Comparison of ENCODE assay signal across 18 cellular contexts in genomic region chr13:66171821-66172220, GRCh38.
DNase-seq lines count a peak whose midpoint lies in the region; ATAC-seq and TF ChIP-seq lines count a peak whose summit lies in the region.
"Had no signal": no experiment of that assay in that cellular context is flagged by ENCODE, and none has a peak within 500 bp of the region (broad histone marks: within the 10 kb centered on the region; RNA-seq: fewer than 3 reads in every experiment).

No MANE protein-coding gene starts in this region.

- H3K4me2 ChIP-seq in Karpas-422 (ENCODE audit: low read depth, low read length, poor library complexity, severe bottlenecking) = no peak overlapping the region
- H3K4me2 ChIP-seq: BLaER1 treated with 17β-estradiol and CSF1 and Interleukin-3, amounts not matched to agents 10 nM and 100 nM had no signal

- no peak for TF ChIP-seq CTCF in nephron progenitor cell (IDR thresholded peaks at IDR 0.05)

- H3K9me3 ChIP-seq in Karpas-422 (ENCODE audit: low read length) (peaks cover 3% of the 10 kb centered on the region; the same call in 1 of the 2 replicates), aorta (ENCODE audit: control insufficient read depth, low read length) (no peaks in the 10 kb centered on the region)
- H3K9me3 ChIP-seq: BLaER1 treated with 17β-estradiol and CSF1 and Interleukin-3, amounts not matched to agents 10 nM and 100 nM had no signal

- peak; percentile 18 for DNase-seq in NCI-H1092 treated with DMSO at 0.1 percent for 48 hours (lab: John Stamatoyannopoulos, UW)
- no peak for DNase-seq in NCI-H1092 (lab: John Stamatoyannopoulos, UW)
- DNase-seq in Karpas-422 = no peak
- DNase-seq in NCI-H446 treated with DMSO at 0.1 percent for 48 hours (lab: John Stamatoyannopoulos, UW) = peak; percentile 36
- DNase-seq in nephron progenitor cell = no peak
- no peak for DNase-seq in GM03348 (ENCODE audit: low spot score)
- DNase-seq in aorta = no peak
- DNase-seq in NCI-H526 treated with DMSO at 0.1 percent for 48 hours (lab: John Stamatoyannopoulos, UW) = no peak
- DNase-seq: CD4-positive, alpha-beta memory T cell; GOT3; HCEC 1CT; KG1; NCI-H1436; NCI-H2029 treated with DMSO at 0.1 percent for 48 hours; NCI-H748 treated with DMSO at 0.1 percent for 48 hours; Right ventricle myocardium superior had no signal

- H2AFZ ChIP-seq in Karpas-422 (ENCODE audit: low read length) = peak overlapping the region; percentile 57; the same call in 1 of the 2 replicates

- H3K27me3 ChIP-seq in Karpas-422 (ENCODE audit: low read length) (no peaks in the 10 kb centered on the region), aorta (ENCODE audit: control insufficient read depth in 1 of 2, insufficient read depth in 2 of 2, low read length in 1 of 2) (no peaks in the 10 kb centered on the region)
- H3K27me3 ChIP-seq: BLaER1 treated with 17β-estradiol and CSF1 and Interleukin-3, amounts not matched to agents 10 nM and 100 nM had no signal

- no peak overlapping the region for H3K9ac ChIP-seq in Karpas-422 (ENCODE audit: low read length)
- H3K9ac ChIP-seq: BLaER1 treated with 17β-estradiol and CSF1 and Interleukin-3, amounts not matched to agents 10 nM and 100 nM had no signal

- H3K36me3 ChIP-seq in Karpas-422 (ENCODE audit: insufficient read depth, low read length) (no peaks in the 10 kb centered on the region), aorta (ENCODE audit: control insufficient read depth in 1 of 2, insufficient read depth in 2 of 2, low read length in 1 of 2) (no peaks in the 10 kb centered on the region)
- H3K36me3 ChIP-seq: BLaER1 treated with 17β-estradiol and CSF1 and Interleukin-3, amounts not matched to agents 10 nM and 100 nM had no signal

- no peak for ATAC-seq in aorta (ENCODE audit: low FRiP score)

- no peaks in the 10 kb centered on the region for H3K79me2 ChIP-seq in Karpas-422 (ENCODE audit: low read length)

- H3K27ac Mint-ChIP-seq in nephron progenitor cell = peak overlapping the region; percentile 1
- H3K27ac Mint-ChIP-seq: CD4-positive, alpha-beta memory T cell had no signal

- H3K9me2 ChIP-seq in Karpas-422 (replicated peaks; ENCODE audit: insufficient read depth, low read length) = no peaks in the 10 kb centered on the region

- no peaks in the 10 kb centered on the region for H4K20me1 ChIP-seq in Karpas-422 (ENCODE audit: insufficient read depth, low read depth, low read length)
- H4K20me1 ChIP-seq: BLaER1 treated with 17β-estradiol and CSF1 and Interleukin-3, amounts not matched to agents 10 nM and 100 nM had no signal

- H3K4me1 ChIP-seq in Karpas-422 (ENCODE audit: low read length) = no peaks in the 10 kb centered on the region
- no peaks in the 10 kb centered on the region for H3K4me1 ChIP-seq in aorta (ENCODE audit: control insufficient read depth in 1 of 2, insufficient read depth in 2 of 2, low read length in 2 of 2)
- H3K4me1 ChIP-seq: BLaER1 treated with 17β-estradiol and CSF1 and Interleukin-3, amounts not matched to agents 10 nM and 100 nM had no signal

- no peaks in the 10 kb centered on the region for H3K9me3 Mint-ChIP-seq in nephron progenitor cell

- 27 to 29% methylated on average over 1 of the region's 1 CpG for WGBS in aorta, 2 donors

- no peaks in the 10 kb centered on the region for H3K27me3 Mint-ChIP-seq in nephron progenitor cell (ENCODE audit: low read depth, poor library complexity)
- H3K27me3 Mint-ChIP-seq: CD4-positive, alpha-beta memory T cell had no signal

- H3K36me3 Mint-ChIP-seq in nephron progenitor cell (ENCODE audit: low read depth) = no peaks in the 10 kb centered on the region
- H3K36me3 Mint-ChIP-seq: CD4-positive, alpha-beta memory T cell had no signal

- intact Hi-C loops in aorta (cut with DNase I) = no loop called here

- H3K4me3 Mint-ChIP-seq in nephron progenitor cell = no peak overlapping the region
- H3K4me3 Mint-ChIP-seq: CD4-positive, alpha-beta memory T cell had no signal

- no peak overlapping the region for H3K27ac ChIP-seq in Karpas-422 (ENCODE audit: low read length)
- no peak overlapping the region for H3K27ac ChIP-seq in aorta (ENCODE audit: low read depth in 1 of 2, low read length in 2 of 2)
- H3K27ac ChIP-seq: 22Rv1; BLaER1 treated with 17β-estradiol and CSF1 and Interleukin-3, amounts not matched to agents 10 nM and 100 nM had no signal

- no peak overlapping the region for H3K4me3 ChIP-seq in Karpas-422 (ENCODE audit: low read length)
- H3K4me3 ChIP-seq in aorta (ENCODE audit: low read length in 2 of 2) = no peak overlapping the region
- H3K4me3 ChIP-seq: BLaER1 treated with 17β-estradiol and CSF1 and Interleukin-3, amounts not matched to agents 10 nM and 100 nM had no signal

- no peaks in the 10 kb centered on the region for H3K4me1 Mint-ChIP-seq in nephron progenitor cell
- H3K4me1 Mint-ChIP-seq: CD4-positive, alpha-beta memory T cell had no signal

Comparison
In these comparisons a context has a peak if more than half of its experiments do, and no peak if none do; other contexts are left out.
1. DNase-seq: peak in NCI-H1092 treated with DMSO at 0.1 percent for 48 hours (single experiment) and NCI-H446 treated with DMSO at 0.1 percent for 48 hours (single experiment); none in NCI-H1092 (single experiment), Karpas-422 (single experiment), nephron progenitor cell (single experiment), GM03348 (single experiment), aorta (0 of 2) and NCI-H526 treated with DMSO at 0.1 percent for 48 hours (single experiment).